1 cellular context compared by ENCODE assay signal in the genomic region with DNA sequence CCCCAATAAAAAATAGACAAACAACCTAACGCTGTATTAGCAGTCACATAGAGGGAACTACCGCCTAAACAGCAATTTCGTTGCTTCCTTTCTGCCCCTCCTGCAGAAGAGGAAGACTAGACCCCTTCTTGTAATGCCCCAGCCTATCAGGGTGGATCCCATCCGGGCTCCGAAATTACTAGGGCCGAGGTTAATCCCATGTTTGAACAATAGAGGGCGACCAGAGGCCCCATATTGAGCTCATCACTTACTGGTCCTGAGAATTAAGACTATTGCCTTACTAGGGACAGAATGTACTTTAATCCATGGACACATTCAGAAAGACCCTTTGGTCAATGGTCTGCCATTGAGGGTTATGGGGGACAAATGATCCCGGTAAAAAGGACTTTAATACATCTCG.
TF ChIP-seq lines count a peak whose summit lies in the region.

No MANE protein-coding gene starts in this region.

TF ChIP-seq in SK-N-SH, 30 proteins besides CTCF, POLR2A, EP300 and RAD21 (continued from another document):
- TF ChIP-seq NFIC (IDR thresholded peaks at IDR 0.05; ENCODE audit: borderline replicate concordance) (no peak), FOXJ3 (CRISPR knock-in tag; IDR thresholded peaks at IDR 0.05) (no peak), EZH2phosphoT487 (IDR thresholded peaks at IDR 0.05; ENCODE audit: borderline replicate concordance, low read depth) (no peak)
